2 cellular contexts compared by ENCODE assay signal in the genomic region with DNA sequence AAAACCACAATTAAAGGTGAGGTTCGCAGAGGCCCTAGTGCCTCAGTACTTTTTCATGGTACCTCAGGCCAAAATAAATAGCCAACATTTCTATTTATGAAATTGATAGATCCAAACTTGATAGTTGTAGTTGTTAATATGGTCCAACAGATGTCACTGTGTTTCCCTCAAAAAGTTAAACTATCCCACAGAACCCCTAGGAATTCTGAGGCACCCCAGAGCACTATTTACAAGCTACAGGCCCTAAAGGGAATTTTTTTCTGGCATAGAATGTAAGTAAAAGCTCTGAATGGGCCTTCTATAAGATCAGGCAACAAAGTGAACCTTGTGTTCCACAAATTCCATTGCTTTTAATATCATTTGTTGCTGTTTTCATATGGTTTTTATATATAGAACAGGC.
TF ChIP-seq lines count a peak whose summit lies in the region.

No MANE protein-coding gene starts in this region.

TF ChIP-seq in HCT116, 20 proteins besides CTCF, POLR2A, EP300 and RAD21:
- TF ChIP-seq FOSL1 (IDR thresholded peaks at IDR 0.05; ENCODE audit: low read depth) (no peak), YY1 (IDR thresholded peaks at IDR 0.05; ENCODE audit: extremely low read depth, insufficient replicate concordance, low read depth, low read length) (no peak), TCF7L2 (IDR thresholded peaks at IDR 0.05; ENCODE audit: borderline replicate concordance, extremely low read depth, insufficient read depth, insufficient read length) (no peak), SRF (IDR thresholded peaks at IDR 0.05; ENCODE audit: low read depth) (no peak)

TF ChIP-seq in K562, 482 proteins besides CTCF, POLR2A, EP300 and RAD21:
- 0 out of 2 replicates have a peak, but pooled peaks have one; percentile 25 for TF ChIP-seq SMC3 (conservative IDR thresholded peaks at IDR 0.05; ENCODE audit: insufficient read depth, low read depth, low read length)
- no peak for TF ChIP-seq SP1 (CRISPR knock-in tag; IDR thresholded peaks at IDR 0.05)
- TF ChIP-seq, protein P1, sequence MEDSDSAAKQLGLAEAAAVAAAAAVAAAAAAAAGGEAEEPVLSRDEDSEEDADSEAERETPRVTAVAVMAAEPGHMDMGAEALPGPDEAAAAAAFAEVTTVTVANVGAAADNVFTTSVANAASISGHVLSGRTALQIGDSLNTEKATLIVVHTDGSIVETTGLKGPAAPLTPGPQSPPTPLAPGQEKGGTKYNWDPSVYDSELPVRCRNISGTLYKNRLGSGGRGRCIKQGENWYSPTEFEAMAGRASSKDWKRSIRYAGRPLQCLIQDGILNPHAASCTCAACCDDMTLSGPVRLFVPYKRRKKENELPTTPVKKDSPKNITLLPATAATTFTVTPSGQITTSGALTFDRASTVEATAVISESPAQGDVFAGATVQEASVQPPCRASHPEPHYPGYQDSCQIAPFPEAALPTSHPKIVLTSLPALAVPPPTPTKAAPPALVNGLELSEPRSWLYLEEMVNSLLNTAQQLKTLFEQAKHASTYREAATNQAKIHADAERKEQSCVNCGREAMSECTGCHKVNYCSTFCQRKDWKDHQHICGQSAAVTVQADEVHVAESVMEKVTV (CRISPR knock-in tag; IDR thresholded peaks at IDR 0.05): 0 out of 2 replicates have a peak, but pooled peaks have one; percentile 38
- no peak for TF ChIP-seq HNRNPLL (IDR thresholded peaks at IDR 0.05; ENCODE audit: low read depth, low read length, poor library complexity, severe bottlenecking)
